ENCODE assay signal across 12 cellular contexts in the genomic region with DNA sequence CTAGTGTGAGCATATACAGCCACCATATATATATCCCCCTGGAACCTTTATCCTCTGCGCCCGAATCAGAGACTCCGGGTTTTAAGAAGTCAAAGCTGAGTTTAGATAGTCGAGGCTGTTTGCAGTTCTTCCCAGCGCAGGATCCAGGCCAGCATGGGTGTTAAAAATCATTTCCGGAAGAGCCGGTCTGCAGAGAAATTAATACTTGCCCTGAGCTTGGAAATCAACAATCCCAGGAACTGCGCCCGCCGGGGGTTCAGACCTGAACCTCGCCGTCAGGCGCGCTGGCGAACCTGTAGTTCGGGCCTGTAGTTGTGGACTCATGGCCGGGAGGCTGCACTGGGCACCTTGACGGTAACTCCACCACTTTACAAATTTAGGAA. TPM values are rescaled to one million over a fixed set of nuclear protein-coding genes. Genes with fewer than 3 reads are reported as not detected.
A peak's percentile ranks its signal among the peaks of the same experiment; 100 is the strongest.
DNase-seq lines count a peak whose midpoint lies in the region; ATAC-seq and TF ChIP-seq lines count a peak whose summit lies in the region.
"Had no signal": no experiment of that assay in that cellular context is flagged by ENCODE, and none has a peak within 500 bp of the region (broad histone marks: within the 10 kb centered on the region; RNA-seq: fewer than 3 reads in every experiment).

No MANE protein-coding gene starts in this region.

- no peak for TF ChIP-seq POLR2A in stomach (IDR thresholded peaks at IDR 0.05)

- no peak for TF ChIP-seq CTCF in tibial artery (IDR thresholded peaks at IDR 0.05)
- no peak for TF ChIP-seq CTCF in stomach (IDR thresholded peaks at IDR 0.05)

- peak overlapping the region; percentile 63; the same call in 1 of the 2 replicates for H3K4me3 ChIP-seq in iPS-20b (ENCODE audit: low read length)
- H3K4me3 ChIP-seq in tibial artery = peak overlapping the region; percentile 79 to 84
- peak overlapping the region in 2 of 4 donors; percentile 23 to 42 for H3K4me3 ChIP-seq in stomach
- H3K4me3 ChIP-seq: K562 had no signal

- TF ChIP-seq EP300 in stomach (IDR thresholded peaks at IDR 0.05) = no peak

- peak overlapping the region; percentile 55 for H3K4me3 Mint-ChIP-seq in activated naive CD8-positive, alpha-beta T cell treated with anti-CD3 and anti-CD28 coated beads, Interleukin-2, amount 10 ng/mL, durations not matched to agents 7 days and 5 days

- peak overlapping the region; percentile 5 for H3K27ac Mint-ChIP-seq in activated naive CD8-positive, alpha-beta T cell treated with anti-CD3 and anti-CD28 coated beads, Interleukin-2, amount 10 ng/mL, durations not matched to agents 7 days and 5 days

- H3K36me3 ChIP-seq in iPS-20b (ENCODE audit: insufficient read depth, low read depth, low read length) (no peaks in the 10 kb centered on the region), tibial artery (peaks cover 12 to 21% (median 20%) of the 10 kb centered on the region in 3 donors), stomach (no peaks in the 10 kb centered on the region)

- no peaks in the 10 kb centered on the region; the same call in 1 of the 2 replicates for H3K9me3 ChIP-seq in iPS-20b (ENCODE audit: insufficient read depth, low read depth, low read length)
- no peaks in the 10 kb centered on the region for H3K9me3 ChIP-seq in tibial artery
- peaks cover 0 to 3% (median 0%) of the 10 kb centered on the region in 4 donors for H3K9me3 ChIP-seq in stomach

- H3K9me3 Mint-ChIP-seq in activated naive CD8-positive, alpha-beta T cell treated with anti-CD3 and anti-CD28 coated beads, Interleukin-2, amount 10 ng/mL, durations not matched to agents 7 days and 5 days = peaks cover 1% of the 10 kb centered on the region

- no peak overlapping the region for H3K9ac ChIP-seq in iPS-20b (ENCODE audit: low read depth, low read length)

- peaks cover 33% of the 10 kb centered on the region for H3K4me1 Mint-ChIP-seq in activated naive CD8-positive, alpha-beta T cell treated with anti-CD3 and anti-CD28 coated beads, Interleukin-2, amount 10 ng/mL, durations not matched to agents 7 days and 5 days

- POLR2A ChIA-PET in activated naive CD8-positive, alpha-beta T cell treated with anti-CD3 and anti-CD28 coated beads, Interleukin-2, amount 10 ng/mL, durations not matched to agents 7 days and 5 days (lab: Charles Lee) = no interaction called here

- no peak for ATAC-seq in Right ventricle myocardium inferior
- ATAC-seq in left ventricle myocardium superior = no peak
- no peak for ATAC-seq in activated naive CD8-positive, alpha-beta T cell treated with anti-CD3 and anti-CD28 coated beads, Interleukin-2, amount 10 ng/mL, durations not matched to agents 7 days and 5 days (ENCODE audit: low read depth)
- no peak for ATAC-seq in GM21515 (IDR thresholded peaks at IDR 0.05; ENCODE audit: unreplicated experiment)
- ATAC-seq: K562 had no signal

- H3K4me1 ChIP-seq in iPS-20b (ENCODE audit: insufficient read depth, low read length) = peaks cover 16% of the 10 kb centered on the region
- peaks cover 0 to 37% (median 19%) of the 10 kb centered on the region in 4 donors for H3K4me1 ChIP-seq in tibial artery
- H3K4me1 ChIP-seq in stomach = peaks cover 35 to 47% (median 44%) of the 10 kb centered on the region in 4 donors

- intact Hi-C loops in Right ventricle myocardium inferior (cut with DNase I) = no loop called here
- intact Hi-C loops in left ventricle myocardium superior (cut with micrococcal nuclease) = no loop called here
- intact Hi-C loops in tibial artery (cut with DNase I; ENCODE audit: low total_unique reads) = no loop called here
- intact Hi-C loops in stomach (cut with DNase I; ENCODE audit: low total_unique reads) = no loop called here

- H3K27ac ChIP-seq in iPS-20b (ENCODE audit: low read length) (no peak overlapping the region), tibial artery (peak overlapping the region; percentile 93 to 95), stomach (no peak overlapping the region)
- H3K27ac ChIP-seq: C4-2B had no signal

- H3K27me3 Mint-ChIP-seq in activated naive CD8-positive, alpha-beta T cell treated with anti-CD3 and anti-CD28 coated beads, Interleukin-2, amount 10 ng/mL, durations not matched to agents 7 days and 5 days = peaks cover 92% of the 10 kb centered on the region

- DNase-seq in Right ventricle myocardium inferior (ENCODE audit: missing footprints) (peak; percentile 34), left ventricle myocardium superior (no peak), tibial artery (peak in 1 of 2 donors; percentile 34), stomach (no peak), DMS114 treated with DMSO at 0.1 percent for 48 hours (lab: John Stamatoyannopoulos, UW; ENCODE audit: unreplicated experiment) (no peak)
- DNase-seq in activated naive CD8-positive, alpha-beta T cell treated with anti-CD3 and anti-CD28 coated beads, Interleukin-2, amount 10 ng/mL, durations not matched to agents 7 days and 5 days = peak; percentile 32
- DNase-seq: aorta, NCI-H748 treated with DMSO at 0.1 percent for 48 hours had no signal

- peaks cover 100% of the 10 kb centered on the region for H3K27me3 ChIP-seq in iPS-20b (ENCODE audit: insufficient read depth, low read length)
- no peaks in the 10 kb centered on the region for H3K27me3 ChIP-seq in tibial artery
- peaks cover 42 to 100% (median 98%) of the 10 kb centered on the region in 3 donors for H3K27me3 ChIP-seq in stomach

- WGBS in stomach, 5 donors = 13 to 23% (median 19%) methylated on average over 18 of the region's 18 CpGs

- H3K36me3 Mint-ChIP-seq in activated naive CD8-positive, alpha-beta T cell treated with anti-CD3 and anti-CD28 coated beads, Interleukin-2, amount 10 ng/mL, durations not matched to agents 7 days and 5 days = peaks cover 1% of the 10 kb centered on the region

RNA-seq across cellular contexts. Expression of gene SHOX2, which starts 2.3 kb away (rescaled TPM):
- 0.41 TPM for total RNA-seq in Right ventricle myocardium inferior
- total RNA-seq in left ventricle myocardium superior = 0.87 TPM
- total RNA-seq in activated naive CD8-positive, alpha-beta T cell treated with anti-CD3 and anti-CD28 coated beads, Interleukin-2, amount 10 ng/mL, durations not matched to agents 7 days and 5 days = not detected
- under 1 TPM in 1 of 5 donors, not detected in 4; 0.55 TPM for total RNA-seq in stomach
- polyA plus RNA-seq in stomach = under 1 TPM in 1 of 3 donors, not detected in 2; 0.10 TPM

RNA-seq across cellular contexts. Expression of gene RSRC1, which starts 5.9 kb away (rescaled TPM):
- total RNA-seq in Right ventricle myocardium inferior (22.9 TPM), left ventricle myocardium superior (20.6 TPM), stomach (100 to 1,000 TPM in 1 of 5 donors, 10 to 100 TPM in 3, 1 to 10 TPM in 1; 1.7 to 502 (median 12.1) TPM)
- total RNA-seq in activated naive CD8-positive, alpha-beta T cell treated with anti-CD3 and anti-CD28 coated beads, Interleukin-2, amount 10 ng/mL, durations not matched to agents 7 days and 5 days = 10 to 100 TPM; 42.9 to 48.9 TPM
- 10 to 100 TPM; 10.4 to 12.1 (median 11.9) TPM for polyA plus RNA-seq in stomach

Comparison
In these comparisons a context has a peak if more than half of its experiments do, and no peak if none do; other contexts are left out.
1. DNase-seq: peak in Right ventricle myocardium inferior (single experiment) and activated naive CD8-positive, alpha-beta T cell treated with anti-CD3 and anti-CD28 coated beads, Interleukin-2, amount 10 ng/mL, durations not matched to agents 7 days and 5 days (single experiment); none in left ventricle myocardium superior (single experiment), stomach (single experiment) and DMS114 treated with DMSO at 0.1 percent for 48 hours (single experiment).
2. H3K27ac ChIP-seq: peak in tibial artery (2 of 2); none in iPS-20b (single experiment) and stomach (0 of 5).